8 cellular contexts compared by ENCODE assay signal in the genomic region with DNA sequence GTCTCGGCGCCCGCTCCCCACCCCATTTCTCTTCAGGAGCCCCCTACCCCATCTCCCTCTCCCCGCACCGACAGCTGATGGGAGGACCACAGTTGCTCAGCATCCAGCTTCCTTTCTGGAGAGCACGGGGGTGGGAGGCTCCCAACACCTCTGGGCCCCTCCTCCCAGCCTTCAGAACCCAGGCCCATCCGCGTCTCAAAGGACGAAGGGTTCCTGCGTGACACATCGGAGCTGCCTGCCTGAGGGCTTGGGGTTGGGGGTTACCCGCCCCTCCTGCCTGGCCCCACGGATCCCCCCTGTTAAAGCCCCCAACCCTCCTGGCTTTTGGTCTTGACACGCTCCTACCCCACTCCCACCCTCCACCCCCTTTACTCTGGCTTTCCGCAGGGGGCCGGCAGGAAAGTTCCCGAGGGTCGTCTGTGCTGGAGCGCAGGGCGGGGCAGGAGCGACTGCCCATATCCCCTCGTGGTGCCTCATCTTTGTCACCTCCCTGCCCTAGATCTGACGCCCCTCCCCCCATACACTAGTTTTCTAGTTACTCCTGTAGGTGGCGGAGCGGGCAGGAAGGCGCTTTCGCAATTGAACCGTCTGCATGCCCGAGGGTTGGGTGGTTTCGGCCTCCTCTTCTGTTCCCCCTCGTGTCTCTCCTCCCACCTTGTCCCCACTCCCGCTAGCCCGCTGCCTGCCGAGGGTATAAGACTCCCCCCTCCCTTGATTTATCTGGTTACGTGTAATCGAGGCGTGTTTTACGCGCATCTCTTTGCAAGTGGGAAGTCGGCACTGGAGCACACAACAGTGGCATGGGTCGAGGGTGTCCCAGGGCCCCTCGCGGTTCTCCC. TPM values are rescaled to one million over a fixed set of nuclear protein-coding genes. Genes with fewer than 3 reads are reported as not detected.
A peak's percentile ranks its signal among the peaks of the same experiment; 100 is the strongest.
DNase-seq lines count a peak whose midpoint lies in the region; ATAC-seq and TF ChIP-seq lines count a peak whose summit lies in the region.

No MANE protein-coding gene starts in this region.

- TF ChIP-seq EP300 in SK-N-SH (IDR thresholded peaks at IDR 0.05; ENCODE audit: borderline replicate concordance in 1 of 2, low read depth in 1 of 2, low read length in 1 of 2), result no peak

- 37% methylated on average over 36 of the region's 43 CpGs for WGBS in SK-N-SH (ENCODE audit: low lambda C conversion rate)
- WGBS in testis, 2 donors, result 3 to 4% methylated on average over 42 to 43 of the region's 43 CpGs

- H3K4me1 ChIP-seq in SK-N-SH (ENCODE audit: control insufficient read depth in 1 of 2, insufficient read depth in 2 of 2, low read depth in 1 of 2, low read length in 1 of 2) (peaks cover 0 to 13% of the 10 kb centered on the region in 2 experiments; a peak in 1 of 4 replicates), testis (peaks cover 11% of the 10 kb centered on the region)

- no peak for ATAC-seq in GM21723 (IDR thresholded peaks at IDR 0.05; ENCODE audit: unreplicated experiment)

- H3K4me2 ChIP-seq in SK-N-SH, result peak overlapping the region; percentile 97

- no peaks in the 10 kb centered on the region for H4K20me1 ChIP-seq in SK-N-SH (ENCODE audit: insufficient read depth)

- H3K36me3 Mint-ChIP-seq in activated naive CD8-positive, alpha-beta T cell treated with anti-CD3 and anti-CD28 coated beads for 36 hours, result peaks cover 11% of the 10 kb centered on the region
- H3K36me3 Mint-ChIP-seq in osteocyte (ENCODE audit: unreplicated experiment), result peaks cover 11% of the 10 kb centered on the region

- intact Hi-C loops in head of caudate nucleus (cut with DNase I) (loop anchor here (2.0 to 5.0 kb wide), 2 partner anchors 114 to 221 kb away; a partner anchor contains a TSS), testis (cut with DNase I; ENCODE audit: low total_unique reads) (no loop called here)

- no peaks in the 10 kb centered on the region for H3K9me2 ChIP-seq in SK-N-SH

- H3K27me3 ChIP-seq in SK-N-SH (ENCODE audit: insufficient read depth) (peaks cover 20% of the 10 kb centered on the region), testis (no peaks in the 10 kb centered on the region)

- TF ChIP-seq CTCF in SK-N-SH (IDR thresholded peaks at IDR 0.05), result peak; percentile 50
- peak; percentile 51 for TF ChIP-seq CTCF in osteocyte (IDR thresholded peaks at IDR 0.05)
- peak; percentile 32 to 53 (median 37) for TF ChIP-seq CTCF in testis (IDR thresholded peaks at IDR 0.05)

- peak overlapping the region; percentile 97; the same call in 1 of the 2 replicates for H2AFZ ChIP-seq in SK-N-SH (ENCODE audit: low read depth)

- no peaks in the 10 kb centered on the region for H3F3A ChIP-seq in SK-N-SH (replicated peaks; ENCODE audit: insufficient read depth)

- H3K4me1 Mint-ChIP-seq in activated naive CD8-positive, alpha-beta T cell treated with anti-CD3 and anti-CD28 coated beads for 36 hours, result peaks cover 45% of the 10 kb centered on the region
- H3K4me1 Mint-ChIP-seq in osteocyte (ENCODE audit: unreplicated experiment), result peaks cover 6% of the 10 kb centered on the region

- peak overlapping the region; percentile 94 for H3K4me3 Mint-ChIP-seq in activated naive CD8-positive, alpha-beta T cell treated with anti-CD3 and anti-CD28 coated beads for 36 hours
- peak overlapping the region; percentile 86 for H3K4me3 Mint-ChIP-seq in osteocyte (ENCODE audit: unreplicated experiment)

- TF ChIP-seq POLR2A in testis (IDR thresholded peaks at IDR 0.05), result no peak

- H3K9me3 Mint-ChIP-seq in activated naive CD8-positive, alpha-beta T cell treated with anti-CD3 and anti-CD28 coated beads for 36 hours, result no peaks in the 10 kb centered on the region
- no peaks in the 10 kb centered on the region for H3K9me3 Mint-ChIP-seq in osteocyte (ENCODE audit: unreplicated experiment)

- peaks cover 5 to 6% of the 10 kb centered on the region in 2 experiments for H3K36me3 ChIP-seq in SK-N-SH (replicated peaks in 1 of 2; ENCODE audit: control insufficient read depth in 1 of 2, insufficient read depth in 2 of 2, low read length in 1 of 2)
- H3K36me3 ChIP-seq in testis (ENCODE audit: low read depth, missing control alignments), result no peaks in the 10 kb centered on the region

- H3K27ac ChIP-seq in SK-N-SH (ENCODE audit: low read depth in 2 of 2, low read length in 1 of 2), result peak overlapping the region in 1 of 2 experiments; percentile 72; a peak in 1 of 4 replicates
- peak overlapping the region; percentile 86 to 88 for H3K27ac ChIP-seq in testis

- DNase-seq in EL (peak; percentile 78), HT-29 (ENCODE audit: low spot score) (peak; percentile 13), SK-N-SH (peak; percentile 82), head of caudate nucleus (peak; percentile 57 to 93 (median 78)), osteocyte (ENCODE audit: extremely low spot score, unreplicated experiment) (no peak), testis (peak; percentile 86)
- peak; percentile 86 for DNase-seq in activated naive CD8-positive, alpha-beta T cell treated with anti-CD3 and anti-CD28 coated beads for 36 hours

- H3K27me3 Mint-ChIP-seq in activated naive CD8-positive, alpha-beta T cell treated with anti-CD3 and anti-CD28 coated beads for 36 hours, result peaks cover 16% of the 10 kb centered on the region
- H3K27me3 Mint-ChIP-seq in osteocyte (ENCODE audit: unreplicated experiment), result peaks cover 12% of the 10 kb centered on the region

- CTCF ChIA-PET in SK-N-SH (lab: Yijun Ruan, JAX), result interaction anchor here (0.6 to 8.2 kb wide), 75 partner anchors 8 to 601 kb away, joined by 3 to 171 read pairs (median 5); a partner anchor contains a TSS

- H3K4me3 ChIP-seq in SK-N-SH (ENCODE audit: low read depth in 2 of 2, low read length in 1 of 2), result peak overlapping the region; percentile 87 to 92
- peak overlapping the region; percentile 98 to 100 for H3K4me3 ChIP-seq in testis

- H3K9me3 ChIP-seq in SK-N-SH, result no peaks in the 10 kb centered on the region
- H3K9me3 ChIP-seq in testis, result no peaks in the 10 kb centered on the region

- peak; percentile 22 for TF ChIP-seq RAD21 in SK-N-SH (IDR thresholded peaks at IDR 0.05; ENCODE audit: low read length)

- peak overlapping the region; percentile 94 for H3K27ac Mint-ChIP-seq in activated naive CD8-positive, alpha-beta T cell treated with anti-CD3 and anti-CD28 coated beads for 36 hours
- H3K27ac Mint-ChIP-seq in osteocyte (ENCODE audit: unreplicated experiment), result peak overlapping the region; percentile 71

- peak overlapping the region; percentile 93 for H3K9ac ChIP-seq in SK-N-SH

- H3K79me2 ChIP-seq in SK-N-SH (ENCODE audit: insufficient read depth), result peaks cover 14% of the 10 kb centered on the region

- POLR2A ChIA-PET in SK-N-SH (lab: Yijun Ruan, JAX), result interaction anchor here (0.6 to 1.2 kb wide), 4 partner anchors 46 to 154 kb away, joined by 3 to 8 read pairs (median 3); a partner anchor contains a TSS

TF ChIP-seq in SK-N-SH, 30 proteins besides CTCF, POLR2A, EP300 and RAD21:
- TF ChIP-seq SMC3 (IDR thresholded peaks at IDR 0.05; ENCODE audit: low read depth, low read length), result peak; percentile 35
- TF ChIP-seq, protein P1, sequence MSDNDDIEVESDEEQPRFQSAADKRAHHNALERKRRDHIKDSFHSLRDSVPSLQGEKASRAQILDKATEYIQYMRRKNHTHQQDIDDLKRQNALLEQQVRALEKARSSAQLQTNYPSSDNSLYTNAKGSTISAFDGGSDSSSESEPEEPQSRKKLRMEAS (IDR thresholded peaks at IDR 0.05; ENCODE audit: low read depth), result no peak

RNA-seq across cellular contexts. Expression of a gene that starts 0.9 kb away (rescaled TPM):
- total RNA-seq in HT-29 (2014; rRNA removed; shearing (Covaris generic)), result 112 and 113 TPM in 2 replicates
- polyA plus RNA-seq in SK-N-SH (2012; rRNA removed) (44.1 and 49.4 TPM in 2 replicates), testis (ENCODE audit: insufficient read depth, low read depth, low replicate concordance) (214 TPM)
- polyA plus RNA-seq in SK-N-SH (2012; cell fraction: cytosol; rRNA removed), result 21.7 and 37.7 TPM in 2 replicates
- 18.7 and 27.8 TPM in 2 replicates for polyA plus RNA-seq in SK-N-SH (2012; cell fraction: nucleus; rRNA removed)
- 10 to 100 TPM; 83.3 to 83.8 TPM for total RNA-seq in activated naive CD8-positive, alpha-beta T cell treated with anti-CD3 and anti-CD28 coated beads for 36 hours
- total RNA-seq in osteocyte (105 and 108 TPM in 2 replicates), testis (100 to 1,000 TPM; 194 to 226 TPM)

RNA-seq across cellular contexts. Expression of a gene that starts 4.7 kb away (rescaled TPM):
- not detected in 2 replicates for total RNA-seq in HT-29 (2014; rRNA removed; shearing (Covaris generic))
- polyA plus RNA-seq in SK-N-SH (2012; rRNA removed) (not detected in 2 replicates), testis (ENCODE audit: insufficient read depth, low read depth, low replicate concordance) (not detected)
- not detected in 2 replicates for polyA plus RNA-seq in SK-N-SH (2012; cell fraction: cytosol; rRNA removed)
- polyA plus RNA-seq in SK-N-SH (2012; cell fraction: nucleus; rRNA removed), result not detected in 2 replicates
- not detected for total RNA-seq in activated naive CD8-positive, alpha-beta T cell treated with anti-CD3 and anti-CD28 coated beads for 36 hours
- total RNA-seq in osteocyte (not detected in 2 replicates), testis (not detected)

RNA-seq across cellular contexts. Expression of a gene that starts 12.7 kb away (rescaled TPM):
- not detected in 2 replicates for total RNA-seq in HT-29 (2014; rRNA removed; shearing (Covaris generic))
- polyA plus RNA-seq in SK-N-SH (2012; rRNA removed), result not detected in 2 replicates
- not detected in 2 replicates for polyA plus RNA-seq in SK-N-SH (2012; cell fraction: cytosol; rRNA removed)
- polyA plus RNA-seq in SK-N-SH (2012; cell fraction: nucleus; rRNA removed), result not detected in 2 replicates
- not detected for total RNA-seq in activated naive CD8-positive, alpha-beta T cell treated with anti-CD3 and anti-CD28 coated beads for 36 hours
- total RNA-seq in osteocyte, result not detected in 2 replicates
- total RNA-seq in testis, result not detected
- 1.9 TPM for polyA plus RNA-seq in testis (ENCODE audit: insufficient read depth, low read depth, low replicate concordance)

RNA-seq across cellular contexts. Expression of a gene that starts 20.4 kb away (rescaled TPM):
- total RNA-seq in HT-29 (2014; rRNA removed; shearing (Covaris generic)), result not detected in 2 replicates
- polyA plus RNA-seq in SK-N-SH (2012; rRNA removed) (not detected in 2 replicates), testis (ENCODE audit: insufficient read depth, low read depth, low replicate concordance) (1.1 TPM)
- polyA plus RNA-seq in SK-N-SH (2012; cell fraction: cytosol; rRNA removed), result not detected in 2 replicates
- polyA plus RNA-seq in SK-N-SH (2012; cell fraction: nucleus; rRNA removed), result not detected in 2 replicates
- 1 to 10 TPM; 1.5 to 1.7 TPM for total RNA-seq in activated naive CD8-positive, alpha-beta T cell treated with anti-CD3 and anti-CD28 coated beads for 36 hours
- total RNA-seq in osteocyte (not detected in 2 replicates), testis (under 1 TPM; 0.79 to 0.87 TPM)

RNA-seq across cellular contexts. Expression of a gene that starts 44.6 kb away (rescaled TPM):
- 66.4 and 73.3 TPM in 2 replicates for total RNA-seq in HT-29 (2014; rRNA removed; shearing (Covaris generic))
- 1.3 and 4.7 TPM in 2 replicates for polyA plus RNA-seq in SK-N-SH (2012; rRNA removed)
- polyA plus RNA-seq in SK-N-SH (2012; cell fraction: cytosol; rRNA removed), result 0.81 and 1.4 TPM in 2 replicates
- polyA plus RNA-seq in SK-N-SH (2012; cell fraction: nucleus; rRNA removed), result 7.6 and 9.1 TPM in 2 replicates
- total RNA-seq in activated naive CD8-positive, alpha-beta T cell treated with anti-CD3 and anti-CD28 coated beads for 36 hours, result 10 to 100 TPM; 73.3 to 73.5 TPM
- total RNA-seq in osteocyte, result 11.6 and 13.6 TPM in 2 replicates
- 100 to 1,000 TPM; 155 to 156 TPM for total RNA-seq in testis
- polyA plus RNA-seq in testis (ENCODE audit: insufficient read depth, low read depth, low replicate concordance), result 135 TPM
